ENCODE assay signal across 14 cellular contexts in genomic region chr15:49290204-49290603, GRCh38.
DNase-seq lines count a peak whose midpoint lies in the region; ATAC-seq lines count a peak whose summit lies in the region.
"Had no signal": no experiment of that assay in that cellular context is flagged by ENCODE, and none has a peak within 500 bp of the region (broad histone marks: within the 10 kb centered on the region; RNA-seq: fewer than 3 reads in every experiment).

No MANE protein-coding gene starts in this region.

- H3K27ac Mint-ChIP-seq in activated CD4-positive, alpha-beta T cell treated with anti-CD3 and anti-CD28 coated beads, Interleukin-2, amount 10 ng/mL, durations not matched to agents 24 days and 14 days: peak overlapping the region; percentile 39
- no peak overlapping the region for H3K27ac Mint-ChIP-seq in activated CD4-positive, alpha-beta T cell treated with anti-CD3 and anti-CD28 coated beads, Interleukin-2, amount 10 ng/mL, durations not matched to agents 7 days and 5 days

- H3K9me3 Mint-ChIP-seq in activated CD4-positive, alpha-beta T cell treated with anti-CD3 and anti-CD28 coated beads, Interleukin-2, amount 10 ng/mL, durations not matched to agents 24 days and 14 days: peaks cover 26% of the 10 kb centered on the region
- no peaks in the 10 kb centered on the region for H3K9me3 Mint-ChIP-seq in activated CD4-positive, alpha-beta T cell treated with anti-CD3 and anti-CD28 coated beads, Interleukin-2, amount 10 ng/mL, durations not matched to agents 7 days and 5 days

- no peak for ATAC-seq in GM21529 (IDR thresholded peaks at IDR 0.05; ENCODE audit: unreplicated experiment)
- ATAC-seq: A549 had no signal

- POLR2A ChIA-PET in activated CD4-positive, alpha-beta T cell treated with anti-CD3 and anti-CD28 coated beads, Interleukin-2, amount 10 ng/mL, durations not matched to agents 7 days and 5 days (lab: Charles Lee): no interaction called here

- intact Hi-C loops in activated CD4-positive, alpha-beta T cell treated with anti-CD3 and anti-CD28 coated beads, Interleukin-2, amount 10 ng/mL, durations not matched to agents 24 days and 14 days (cut with micrococcal nuclease): no loop called here
- intact Hi-C loops in posterior vena cava (cut with DNase I): no loop called here

- H3K4me1 Mint-ChIP-seq in activated CD4-positive, alpha-beta T cell treated with anti-CD3 and anti-CD28 coated beads, Interleukin-2, amount 10 ng/mL, durations not matched to agents 24 days and 14 days: peaks cover 42% of the 10 kb centered on the region
- H3K4me1 Mint-ChIP-seq in activated CD4-positive, alpha-beta T cell treated with anti-CD3 and anti-CD28 coated beads, Interleukin-2, amount 10 ng/mL, durations not matched to agents 7 days and 5 days: peaks cover 31% of the 10 kb centered on the region

- no peak overlapping the region for H3K4me3 Mint-ChIP-seq in activated CD4-positive, alpha-beta T cell treated with anti-CD3 and anti-CD28 coated beads, Interleukin-2, amount 10 ng/mL, durations not matched to agents 24 days and 14 days
- no peak overlapping the region for H3K4me3 Mint-ChIP-seq in activated CD4-positive, alpha-beta T cell treated with anti-CD3 and anti-CD28 coated beads, Interleukin-2, amount 10 ng/mL, durations not matched to agents 7 days and 5 days

- CTCF ChIA-PET in activated CD4-positive, alpha-beta T cell treated with anti-CD3 and anti-CD28 coated beads, Interleukin-2, amount 10 ng/mL, durations not matched to agents 7 days and 5 days (lab: Charles Lee): no interaction called here

- H3K36me3 Mint-ChIP-seq in activated CD4-positive, alpha-beta T cell treated with anti-CD3 and anti-CD28 coated beads, Interleukin-2, amount 10 ng/mL, durations not matched to agents 24 days and 14 days (ENCODE audit: low read depth): peaks cover 70% of the 10 kb centered on the region
- H3K36me3 Mint-ChIP-seq in activated CD4-positive, alpha-beta T cell treated with anti-CD3 and anti-CD28 coated beads, Interleukin-2, amount 10 ng/mL, durations not matched to agents 7 days and 5 days (ENCODE audit: low read depth): peaks cover 62% of the 10 kb centered on the region

- no peaks in the 10 kb centered on the region for H3K27me3 Mint-ChIP-seq in activated CD4-positive, alpha-beta T cell treated with anti-CD3 and anti-CD28 coated beads, Interleukin-2, amount 10 ng/mL, durations not matched to agents 24 days and 14 days
- no peaks in the 10 kb centered on the region for H3K27me3 Mint-ChIP-seq in activated CD4-positive, alpha-beta T cell treated with anti-CD3 and anti-CD28 coated beads, Interleukin-2, amount 10 ng/mL, durations not matched to agents 7 days and 5 days

- no peak for DNase-seq in activated CD4-positive, alpha-beta T cell treated with anti-CD3 and anti-CD28 coated beads, Interleukin-2, amount 10 ng/mL, durations not matched to agents 24 days and 14 days
- DNase-seq in activated CD4-positive, alpha-beta T cell treated with anti-CD3 and anti-CD28 coated beads, Interleukin-2, amount 10 ng/mL, durations not matched to agents 7 days and 5 days: no peak
- DNase-seq in ELF-1 (ENCODE audit: low read depth, low spot score) (peak; percentile 14), SK-N-DZ (ENCODE audit: low spot score) (peak; percentile 81), myocyte (ENCODE audit: low read depth) (peak; percentile 84), posterior vena cava (ENCODE audit: low spot score) (no peak), HuH-7 (ENCODE audit: low spot score) (no peak)
- DNase-seq: EL, H7, NCI-H1417 treated with DMSO at 0.1 percent for 48 hours, NCI-H1930, NCI-H748 treated with DMSO at 0.1 percent for 48 hours had no signal

Comparison
In these comparisons a context has a peak if more than half of its experiments do, and no peak if none do; other contexts are left out.
1. DNase-seq: peak in ELF-1 (single experiment), SK-N-DZ (single experiment) and myocyte (single experiment); none in activated CD4-positive, alpha-beta T cell treated with anti-CD3 and anti-CD28 coated beads, Interleukin-2, amount 10 ng/mL, durations not matched to agents 24 days and 14 days (single experiment), activated CD4-positive, alpha-beta T cell treated with anti-CD3 and anti-CD28 coated beads, Interleukin-2, amount 10 ng/mL, durations not matched to agents 7 days and 5 days (single experiment), posterior vena cava (single experiment) and HuH-7 (single experiment).